In the genomic region with DNA sequence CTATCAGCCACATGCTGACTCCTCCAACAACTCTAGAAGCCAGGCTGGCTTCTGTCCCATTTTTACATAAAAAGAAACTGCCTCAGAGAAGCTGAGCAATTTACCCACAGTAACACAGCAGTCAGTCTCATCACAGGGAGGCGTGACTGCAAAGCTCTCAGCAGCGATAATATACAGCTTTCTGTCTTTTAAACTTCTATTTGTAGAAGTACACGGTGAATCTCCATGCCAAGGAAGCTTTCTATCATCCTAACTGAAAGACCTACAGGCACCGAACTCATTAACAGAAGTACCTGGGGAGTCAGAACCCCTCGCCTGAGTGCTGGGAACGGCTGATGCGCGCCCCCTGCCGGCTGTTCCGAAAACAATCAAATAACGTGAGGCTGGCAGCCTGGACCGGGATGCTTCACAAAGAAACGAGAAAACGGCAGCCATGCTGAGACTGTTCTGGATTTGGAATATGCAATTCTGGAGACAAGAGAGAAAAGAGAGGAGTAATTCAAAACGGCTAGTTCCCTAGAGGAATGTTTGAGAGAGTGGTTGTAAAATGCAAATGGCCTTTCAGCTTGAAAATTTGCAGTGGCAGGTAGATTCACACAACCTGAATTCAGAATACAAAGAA, we compare ENCODE assay signal across 8 cellular contexts. TPM values are rescaled to one million over a fixed set of nuclear protein-coding genes. Genes with fewer than 3 reads are reported as not detected.
DNase-seq lines count a peak whose midpoint lies in the region; ATAC-seq, FAIRE-seq and TF ChIP-seq lines count a peak whose summit lies in the region.

No MANE protein-coding gene starts in this region.

- no peaks in the 10 kb centered on the region for H3K79me1 ChIP-seq in H1 (ENCODE audit: low read depth, low read length)

- H2BK12ac ChIP-seq in H1 (ENCODE audit: low read depth, low read length): no peak overlapping the region; the same call in 1 of the 2 replicates

- POLR2A ChIA-PET in H1 (lab: Charles Lee; ENCODE audit: partially characterized antibody): interaction anchor here (1.8 kb wide), 1 partner anchor 17 kb away, joined by 3 read pairs; no protein-coding TSS in a partner anchor

- H3K27ac Mint-ChIP-seq in Calu3 (ENCODE audit: unreplicated experiment): peak overlapping the region; percentile 33

- no peak; a peak in 1 of 3 replicates for TF ChIP-seq EP300 in H1 (IDR thresholded peaks at IDR 0.05; ENCODE audit: borderline replicate concordance in 1 of 2, low read depth in 2 of 2, low read length in 2 of 2)

- no peak for ATAC-seq in HG03342 (IDR thresholded peaks at IDR 0.05; ENCODE audit: unreplicated experiment)

- no peak overlapping the region for H2AFZ ChIP-seq in H1 (ENCODE audit: low read length)

- no peak for TF ChIP-seq POLR2A in H1 (IDR thresholded peaks at IDR 0.05; ENCODE audit: control extremely low read depth in 1 of 2, low read depth in 2 of 2, low read length in 2 of 2)

- TF ChIP-seq RAD21 in H1 (IDR thresholded peaks at IDR 0.05 in 1 of 2, conservative IDR thresholded peaks at IDR 0.05 in 1 of 2; ENCODE audit: low read depth in 2 of 2, low read length in 2 of 2): peak; percentile 94 to 96

- no peak overlapping the region for H3K4me3 ChIP-seq in Jurkat, Clone E6-1 (ENCODE audit: low read length)
- H3K4me3 ChIP-seq in H1 (ENCODE audit: extremely low read depth in 1 of 4, insufficient read depth in 2 of 4, low read depth in 3 of 4, low read length in 4 of 4): no peak overlapping the region

- TF ChIP-seq CTCF in Calu3 (IDR thresholded peaks at IDR 0.05; ENCODE audit: unreplicated experiment) (peak; percentile 92), H1 (IDR thresholded peaks at IDR 0.05; ENCODE audit: control extremely low read depth in 1 of 3, insufficient read depth in 1 of 3, low read depth in 1 of 3, low read length in 3 of 3) (peak; percentile 81 to 85 (median 83))

- no peak overlapping the region for H3K9ac ChIP-seq in H1 (replicated peaks in 1 of 4; ENCODE audit: extremely low read depth in 1 of 4, low read depth in 3 of 4, low read length in 3 of 4)

- FAIRE-seq in H1 (lab: Jason Lieb, UNC): peak; percentile 69

- CTCF ChIA-PET in Calu3 (lab: Charles Lee) (interaction anchor here (0.6 to 2.1 kb wide), 7 partner anchors 25 to 563 kb away, joined by 3 to 8 read pairs (median 3); no protein-coding TSS in a partner anchor), H1 (lab: Charles Lee; ENCODE audit: partially characterized antibody) (interaction anchor here (0.6 to 5.7 kb wide), 63 partner anchors 8 to 563 kb away, joined by 3 to 43 read pairs (median 4); partner anchors contain the start of gene RHOU)

- H3K14ac ChIP-seq in H1 (ENCODE audit: insufficient read length): no peak overlapping the region

- H3K56ac ChIP-seq in H1 (replicated peaks; ENCODE audit: insufficient read length, low read depth, low read length): no peak overlapping the region

- peaks cover 22 to 43% (median 31%) of the 10 kb centered on the region in 4 experiments for H3K4me1 ChIP-seq in H1 (replicated peaks in 1 of 4; ENCODE audit: control insufficient read depth in 3 of 4, insufficient read depth in 4 of 4, low read length in 3 of 4)

- BruUV-seq in Calu3 (replicated peaks; lab: Mats Ljungman, UMichigan): no TSS peak

- no peak overlapping the region for H3K4ac ChIP-seq in H1 (replicated peaks; ENCODE audit: insufficient read length, low read depth, low read length)

- H3K9me3 Mint-ChIP-seq in Calu3 (ENCODE audit: low read depth, unreplicated experiment): no peaks in the 10 kb centered on the region

- peak overlapping the region; percentile 24 for H2BK120ac ChIP-seq in H1 (replicated peaks; ENCODE audit: low read depth, low read length)

- H3K27me3 Mint-ChIP-seq in Calu3 (ENCODE audit: unreplicated experiment): no peaks in the 10 kb centered on the region

- WGBS in H1 (ENCODE audit: extremely low coverage in 1 of 2, insufficient coverage in 1 of 2, insufficient read length in 1 of 2, insufficient replicate concordance in 2 of 2, low coverage in 1 of 2, low lambda C conversion rate in 2 of 2, missing lambda C conversion rate in 1 of 2), 2 experiments: 21% methylated on average over 15 of the region's 15 CpGs; no CpG with 5 or more reads in 1 of the 2 experiments

- intact Hi-C loops in Calu3 (cut with micrococcal nuclease; ENCODE audit: unreplicated experiment): loop anchor here (2.0 to 10.0 kb wide), 2 partner anchors 283 to 535 kb away; no protein-coding TSS in a partner anchor

- no peak overlapping the region for H3K27ac ChIP-seq in H1 (ENCODE audit: low read depth, low read length)

- H3K9me3 ChIP-seq in H1 (ENCODE audit: insufficient read depth in 2 of 2, low read depth in 1 of 2, low read length in 1 of 2): no peaks in the 10 kb centered on the region

- H3K79me2 ChIP-seq in H1 (ENCODE audit: control insufficient read depth in 1 of 2, insufficient read depth in 2 of 2, low read length in 2 of 2): no peaks in the 10 kb centered on the region

- H2BK20ac ChIP-seq in H1 (ENCODE audit: low read length): peak overlapping the region; percentile 38

- no peak overlapping the region for H3K23ac ChIP-seq in H1 (ENCODE audit: insufficient read length)

- DNase-seq in Calu3 (peak; percentile 92), NOMO-1 treated with dmso at 0.1 percent for 144 hours (lab: John Stamatoyannopoulos, UW; ENCODE audit: unreplicated experiment) (peak; percentile 73), H1 (ENCODE audit: low read depth in 1 of 2, low spot score in 2 of 2) (peak in 1 of 2 experiments; percentile 95), mucosa of gallbladder (ENCODE audit: low spot score) (peak; percentile 87)
- peak; percentile 66 for DNase-seq in Jurkat, Clone E6-1 (ENCODE audit: low read depth, low spot score)
- DNase-seq in activated CD8-positive, alpha-beta memory T cell treated with anti-CD3 and anti-CD28 coated beads, Interleukin-2, amount 50 U/mL, for 1 hour (ENCODE audit: extremely low read depth): peak; percentile 47
- DNase-seq in stimulated activated CD8-positive, alpha-beta memory T cell treated with anti-CD3 and anti-CD28 coated beads, Interleukin-7, amount 100 ng/mL, for 4 hours (ENCODE audit: low read depth in 2 of 2): peak; percentile 66 to 67

- H4K5ac ChIP-seq in H1 (ENCODE audit: insufficient read length, low read depth, low read length): no peak overlapping the region

- H3K4me3 Mint-ChIP-seq in Calu3 (ENCODE audit: low read depth, unreplicated experiment): no peak overlapping the region

- H3K18ac ChIP-seq in H1 (ENCODE audit: extremely low read depth, low read length): no peak overlapping the region

- H2AK5ac ChIP-seq in H1 (ENCODE audit: low read depth, low read length): no peak overlapping the region

- peak overlapping the region; percentile 51; the same call in 1 of the 2 replicates for H2BK15ac ChIP-seq in H1 (ENCODE audit: low read length)

- H3K4me1 Mint-ChIP-seq in Calu3 (ENCODE audit: low read depth, unreplicated experiment): peaks cover 69% of the 10 kb centered on the region

- H3K36me3 Mint-ChIP-seq in Calu3 (ENCODE audit: insufficient read depth, unreplicated experiment): peaks cover 24% of the 10 kb centered on the region

- no peak overlapping the region for H3K4me2 ChIP-seq in H1 (ENCODE audit: insufficient read depth in 1 of 2, low read depth in 2 of 2, low read length in 2 of 2)

- H3K36me3 ChIP-seq in H1 (ENCODE audit: control insufficient read depth in 2 of 4, insufficient read depth in 4 of 4, low read length in 3 of 4): no peaks in the 10 kb centered on the region

- H4K20me1 ChIP-seq in H1 (replicated peaks in 1 of 2; ENCODE audit: control insufficient read depth in 1 of 2, insufficient read depth in 2 of 2, low read length in 2 of 2): no peaks in the 10 kb centered on the region

- H2BK5ac ChIP-seq in H1 (ENCODE audit: low read depth, low read length): peak overlapping the region; percentile 35; the same call in 1 of the 2 replicates

- no peaks in the 10 kb centered on the region for H3K27me3 ChIP-seq in H1 (replicated peaks in 1 of 4; ENCODE audit: control insufficient read depth in 3 of 4, extremely low read depth in 1 of 4, insufficient read depth in 3 of 4, low read length in 3 of 4)

- no peak overlapping the region for H4K8ac ChIP-seq in H1 (ENCODE audit: extremely low read depth, insufficient read depth, low read length)

- peak overlapping the region; percentile 68 for H4K91ac ChIP-seq in H1 (replicated peaks; ENCODE audit: insufficient read length, low read length)

- H3K23me2 ChIP-seq in H1 (ENCODE audit: low read depth, low read length): no peaks in the 10 kb centered on the region

TF ChIP-seq in H1, 55 proteins besides CTCF, POLR2A, EP300 and RAD21:
- TF ChIP-seq POLR2AphosphoS5 (IDR thresholded peaks at IDR 0.05; ENCODE audit: low read depth, low read length): no peak
- TF ChIP-seq CTBP2 (IDR thresholded peaks at IDR 0.05; ENCODE audit: borderline replicate concordance, insufficient read depth, insufficient read length, low read length): no peak
- peak; percentile 92; the same call in 1 of the 2 replicates for TF ChIP-seq KDM1A (IDR thresholded peaks at IDR 0.05; ENCODE audit: borderline replicate concordance, low read length)
- TF ChIP-seq HDAC2 (IDR thresholded peaks at IDR 0.05; ENCODE audit: borderline replicate concordance in 1 of 2, low read depth in 2 of 2, low read length in 2 of 2): peak in 1 of 2 experiments; percentile 53; a peak in 1 of 4 replicates
- TF ChIP-seq TCF12 (IDR thresholded peaks at IDR 0.05; ENCODE audit: low read depth, low read length): no peak
- TF ChIP-seq ASH2L (IDR thresholded peaks at IDR 0.05; ENCODE audit: low read length): peak; percentile 19
- TF ChIP-seq EZH2 (IDR thresholded peaks at IDR 0.05; ENCODE audit: low read depth, low read length, severe bottlenecking): no peak
- peak; percentile 85 for TF ChIP-seq YY1 (IDR thresholded peaks at IDR 0.05; ENCODE audit: low read depth, low read length)

RNA-seq across cellular contexts. Expression of gene RAB4A, which starts 43.5 kb away (rescaled TPM):
- total RNA-seq in Calu3 (2022): 66.6 and 78.7 TPM in 2 replicates
- polyA plus RNA-seq in Jurkat, Clone E6-1 (2012; ENCODE audit: insufficient read depth, insufficient read length): 44.2 TPM
- 68.8 and 73.4 TPM in 2 replicates for total RNA-seq in H1 (2021; fragmentation: NEBNext Ultra II Directional; extraction: Animal tissue kit (Norgen Biotek cat#: 25700))
- 13.3 and 16.7 TPM in 2 replicates for polyA plus RNA-seq in H1 (2011; rRNA removed)
- polyA plus RNA-seq in H1 (2011; cell fraction: cytosol; rRNA removed): 30.0 TPM
- 12.3 TPM for polyA plus RNA-seq in H1 (2011; cell fraction: nucleus; rRNA removed)
- polyA plus RNA-seq in H1 (2012, experiment 1 of 2): 34.1 to 42.5 TPM (median 36.4 TPM) in 4 replicates
- 26.9 TPM for polyA plus RNA-seq in H1 (2012, experiment 2 of 2)
- 20.3 TPM for polyA plus RNA-seq in H1 (2013, experiment 1 of 2)
- polyA plus RNA-seq in H1 (2013, experiment 2 of 2): 21.3 TPM
- 5.7 and 6.6 TPM in 2 replicates for polyA minus RNA-seq in H1 (2011; rRNA and poly(A)+ RNA removed)
- polyA minus RNA-seq in H1 (2011; cell fraction: cytosol; rRNA and poly(A)+ RNA removed): 11.6 TPM
- polyA minus RNA-seq in H1 (2011; cell fraction: nucleus; rRNA and poly(A)+ RNA removed): 19.8 TPM
- total RNA-seq in mucosa of gallbladder: 109 TPM
